9 cellular contexts compared by ENCODE assay signal in the genomic region with DNA sequence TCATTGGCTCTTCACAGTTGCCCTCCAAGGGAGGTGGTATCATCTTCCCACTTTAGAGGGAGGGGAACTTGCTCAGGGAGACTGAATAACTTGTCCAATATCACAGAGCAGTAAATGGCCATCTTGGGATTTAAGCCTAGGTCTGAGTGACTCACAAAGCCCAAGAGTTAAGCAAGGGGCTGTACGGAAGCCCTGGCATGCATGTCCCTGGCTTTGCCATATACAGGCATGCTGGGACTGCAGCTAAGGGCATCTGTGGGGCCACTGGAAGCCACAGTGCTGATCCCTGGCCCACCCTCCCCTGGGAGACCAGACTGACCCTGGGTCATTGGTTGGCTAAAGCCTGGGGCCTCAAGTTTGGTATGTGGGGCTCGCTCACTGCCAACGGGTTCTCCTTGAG. TPM values are rescaled to one million over a fixed set of nuclear protein-coding genes. Genes with fewer than 3 reads are reported as not detected.
DNase-seq lines count a peak whose midpoint lies in the region; ATAC-seq, FAIRE-seq and TF ChIP-seq lines count a peak whose summit lies in the region.
"Had no signal": no experiment of that assay in that cellular context is flagged by ENCODE, and none has a peak within 500 bp of the region (broad histone marks: within the 10 kb centered on the region; RNA-seq: fewer than 3 reads in every experiment).

No MANE protein-coding gene starts in this region.

- no peaks in the 10 kb centered on the region for H3K9me3 Mint-ChIP-seq in astrocyte (ENCODE audit: unreplicated experiment)
- H3K9me3 Mint-ChIP-seq in type B pancreatic cell, result no peaks in the 10 kb centered on the region

- 80 to 83% methylated on average over 3 of the region's 3 CpGs for WGBS in lung, 2 donors

- TF ChIP-seq CTCF in astrocyte (IDR thresholded peaks at IDR 0.05; ENCODE audit: insufficient read depth, low read depth, low read length), result no peak
- TF ChIP-seq CTCF in lung (IDR thresholded peaks at IDR 0.05; ENCODE audit: control extremely low read depth, extremely low read depth), result no peak
- no peak for TF ChIP-seq CTCF in type B pancreatic cell (conservative IDR thresholded peaks at IDR 0.05)

- H3K36me3 ChIP-seq in astrocyte (ENCODE audit: insufficient read depth, low read length) (no peaks in the 10 kb centered on the region), lung (ENCODE audit: control insufficient read depth in 2 of 2, insufficient read depth in 2 of 2, low read length in 2 of 2) (no peaks in the 10 kb centered on the region)

- H2AFZ ChIP-seq in astrocyte (ENCODE audit: low read depth, low read length), result no peak overlapping the region

- H3K27ac Mint-ChIP-seq in astrocyte (ENCODE audit: unreplicated experiment) (peak overlapping the region; percentile 34), type B pancreatic cell (peak overlapping the region; percentile 79)

- H3K4me3 Mint-ChIP-seq in astrocyte (ENCODE audit: unreplicated experiment) (no peak overlapping the region), type B pancreatic cell (peak overlapping the region; percentile 35)

- H3K4me1 Mint-ChIP-seq in astrocyte (ENCODE audit: low read depth, unreplicated experiment) (peaks cover 29% of the 10 kb centered on the region), type B pancreatic cell (ENCODE audit: unreplicated experiment) (peaks cover 23% of the 10 kb centered on the region)

- ATAC-seq in lung (ENCODE audit: insufficient read depth, low FRiP score) (no peak), GM21723 (IDR thresholded peaks at IDR 0.05; ENCODE audit: unreplicated experiment) (no peak), HG02678 (IDR thresholded peaks at IDR 0.05; ENCODE audit: unreplicated experiment) (no peak)

- H3K27me3 Mint-ChIP-seq in astrocyte (ENCODE audit: low read depth, unreplicated experiment) (peaks cover 22% of the 10 kb centered on the region), type B pancreatic cell (peaks cover 12% of the 10 kb centered on the region)

- H3K36me3 Mint-ChIP-seq in astrocyte (ENCODE audit: low read depth, unreplicated experiment), result no peaks in the 10 kb centered on the region
- H3K36me3 Mint-ChIP-seq in type B pancreatic cell, result peaks cover 5% of the 10 kb centered on the region

- DNase-seq in activated T-cell treated with anti-CD3 and anti-CD28 coated beads, Interleukin-2, amount 50 U/mL, for 1 hour, result peak; percentile 28
- no peak for DNase-seq in activated T-cell treated with anti-CD3 and anti-CD28 coated beads for 4 hours
- no peak for DNase-seq in astrocyte (ENCODE audit: low read depth)
- no peak for DNase-seq in lung (ENCODE audit: low spot score)
- no peak for DNase-seq in type B pancreatic cell (ENCODE audit: extremely low spot score, unreplicated experiment)
- no peak for DNase-seq in pons (ENCODE audit: low spot score)
- DNase-seq: midbrain had no signal

- no peak overlapping the region for H3K4me3 ChIP-seq in astrocyte (ENCODE audit: insufficient read depth, low read depth, low read length)
- no peak overlapping the region for H3K4me3 ChIP-seq in lung

- no peak overlapping the region for H3K4me2 ChIP-seq in astrocyte (ENCODE audit: low read length)

- no peaks in the 10 kb centered on the region for H3K9me3 ChIP-seq in astrocyte (ENCODE audit: insufficient read depth, low read depth, low read length)
- H3K9me3 ChIP-seq in lung (ENCODE audit: control insufficient read depth in 2 of 2, insufficient read depth in 1 of 2, low read length in 1 of 2), result peaks cover 0 to 2% of the 10 kb centered on the region in 2 donors

- no peak overlapping the region for H3K27ac ChIP-seq in astrocyte (ENCODE audit: low read depth, low read length)
- peak overlapping the region; percentile 91 for H3K27ac ChIP-seq in lung (ENCODE audit: low read depth in 1 of 2, low read length in 1 of 2)

- no peak overlapping the region for H3K9ac ChIP-seq in astrocyte (ENCODE audit: low read length)

- no peaks in the 10 kb centered on the region for H4K20me1 ChIP-seq in astrocyte (ENCODE audit: insufficient read depth, low read length)

- H3K79me2 ChIP-seq in astrocyte (ENCODE audit: insufficient read depth, low read length), result no peaks in the 10 kb centered on the region

- no peak for FAIRE-seq in astrocyte (lab: Jason Lieb, UNC)

- H3K27me3 ChIP-seq in astrocyte (ENCODE audit: insufficient read depth, low read length) (no peaks in the 10 kb centered on the region), lung (ENCODE audit: control insufficient read depth, insufficient read depth) (no peaks in the 10 kb centered on the region)

- H3K4me1 ChIP-seq in astrocyte (ENCODE audit: insufficient read depth, low read length), result peaks cover 48% of the 10 kb centered on the region
- peaks cover 25 to 55% of the 10 kb centered on the region in 2 donors for H3K4me1 ChIP-seq in lung (ENCODE audit: control insufficient read depth in 2 of 2, insufficient read depth in 2 of 2, low read length in 2 of 2)

RNA-seq across cellular contexts. Expression of a gene that starts 3.1 kb away (rescaled TPM):
- total RNA-seq in astrocyte (2.9 and 3.4 TPM in 2 replicates), lung (100 to 1,000 TPM in 1 of 2 donors, 10 to 100 TPM in 1; 55.2 to 114 TPM), type B pancreatic cell (ENCODE audit: low replicate concordance) (47.0 and 82.1 TPM in 2 replicates)
- polyA plus RNA-seq in lung, result 100 to 1,000 TPM in 1 of 2 donors, 10 to 100 TPM in 1; 32.3 to 244 TPM

RNA-seq across cellular contexts. Expression of a gene that starts 50.7 kb away (rescaled TPM):
- not detected in 2 replicates for total RNA-seq in astrocyte
- under 1 TPM; 0.14 to 0.58 TPM for total RNA-seq in lung
- polyA plus RNA-seq in lung, result under 1 TPM; 0.20 to 0.34 TPM
- 0.31 TPM in 1 of 2 replicates, not detected in the other for total RNA-seq in type B pancreatic cell (ENCODE audit: low replicate concordance)

Comparison
In these comparisons a context has a peak if more than half of its experiments do, and no peak if none do; other contexts are left out.
1. RNA of a gene that starts 3.1 kb away (total RNA-seq): 55.2 to 114 TPM in lung and 47.0 to 82.1 TPM in type B pancreatic cell; 2.9 to 3.4 TPM in astrocyte; every median in the first group is over 10 times any median in the second.